Comparison of ENCODE assay signal across 1 cellular context in genomic region chr2:160909781-160910242, GRCh38.
TF ChIP-seq lines count a peak whose summit lies in the region.

No MANE protein-coding gene starts in this region.

TF ChIP-seq in SK-N-SH treated with all-trans-retinoic acid at 6 μM for 48 hours, 23 proteins besides CTCF, POLR2A, EP300 and RAD21 (continued from another document):
- TF ChIP-seq PATZ1 (CRISPR knock-in tag; IDR thresholded peaks at IDR 0.05; ENCODE audit: borderline replicate concordance) = no peak
